Comparison of ENCODE assay signal across 9 cellular contexts in genomic region chr4:38759077-38759789, GRCh38. TPM values are rescaled to one million over a fixed set of nuclear protein-coding genes. Genes with fewer than 3 reads are reported as not detected.
DNase-seq lines count a peak whose midpoint lies in the region; ATAC-seq and TF ChIP-seq lines count a peak whose summit lies in the region.
"Had no signal": no experiment of that assay in that cellular context is flagged by ENCODE, and none has a peak within 500 bp of the region (broad histone marks: within the 10 kb centered on the region; RNA-seq: fewer than 3 reads in every experiment).

No MANE protein-coding gene starts in this region.

- H3K4me3 ChIP-seq in GM06990 (replicated peaks; ENCODE audit: low read depth, low read length) (no peak overlapping the region), NB4 (ENCODE audit: low read depth, low read length) (no peak overlapping the region), colonic mucosa (no peak overlapping the region)

- TF ChIP-seq POLR2A in NB4 (IDR thresholded peaks at IDR 0.05; ENCODE audit: extremely low read depth, insufficient read length) = no peak

- TF ChIP-seq CTCF in GM06990 (IDR thresholded peaks at IDR 0.05; ENCODE audit: insufficient read depth, low read length, poor library complexity, severe bottlenecking) (peak; percentile 45), NB4 (IDR thresholded peaks at IDR 0.05; ENCODE audit: low read depth, low read length) (peak; percentile 68), colonic mucosa (IDR thresholded peaks at IDR 0.05) (peak; percentile 68)

- DNase-seq in GM06990 (ENCODE audit: extremely low read depth, insufficient read length) (peak; percentile 24), NB4 (ENCODE audit: low read depth) (peak; percentile 84), colonic mucosa (peak; percentile 71), left lobe of liver (ENCODE audit: low spot score) (peak; percentile 64), 8988T (no peak)
- DNase-seq in activated CD4-positive, alpha-beta T cell treated with anti-CD3 and anti-CD28 coated beads for 48 hours = peak; percentile 73
- peak; percentile 57 for DNase-seq in stimulated activated CD4-positive, alpha-beta T cell treated with anti-CD3 and anti-CD28 coated beads, Interleukin-4, amount 100 ng/mL, for 1 hour

- intact Hi-C loops in colonic mucosa (cut with DNase I) = loop anchor here (5.0 kb wide), 2 partner anchors 98 to 378 kb away; partner anchors contain the start of gene TLR6

- no peak overlapping the region for H3K27ac ChIP-seq in colonic mucosa
- H3K27ac ChIP-seq: epithelial cell of prostate had no signal

- ATAC-seq in left lobe of liver = peak; percentile 91
- no peak for ATAC-seq in GM19023 (IDR thresholded peaks at IDR 0.05; ENCODE audit: unreplicated experiment)

- no peaks in the 10 kb centered on the region for H3K9me3 ChIP-seq in colonic mucosa

- H3K27me3 ChIP-seq in GM06990 (replicated peaks; ENCODE audit: control insufficient read depth, insufficient read depth, low read length) (no peaks in the 10 kb centered on the region), colonic mucosa (no peaks in the 10 kb centered on the region)

- H3K36me3 ChIP-seq in GM06990 (ENCODE audit: control insufficient read depth, insufficient read depth, low read length) (no peaks in the 10 kb centered on the region), colonic mucosa (no peaks in the 10 kb centered on the region)

- H3K4me1 ChIP-seq in colonic mucosa = no peaks in the 10 kb centered on the region

- no peak overlapping the region for H3K9ac ChIP-seq in colonic mucosa (ENCODE audit: low read depth in 2 of 2, low read length in 2 of 2)

RNA-seq across cellular contexts. Expression of gene TLR10, which starts 23.6 kb away (rescaled TPM):
- under 1 TPM; 0.20 to 0.24 TPM for total RNA-seq in colonic mucosa
- total RNA-seq in left lobe of liver = 0.08 TPM

RNA-seq across cellular contexts. Expression of gene TLR1, which starts 45.4 kb away (rescaled TPM):
- total RNA-seq in colonic mucosa = 1 to 10 TPM; 1.2 to 4.7 TPM
- total RNA-seq in left lobe of liver = 4.2 TPM
